In genomic region chr3:186220365-186220764, GRCh38 we compare ENCODE assay signal across 18 cellular contexts.
A peak's percentile ranks its signal among the peaks of the same experiment; 100 is the strongest.
DNase-seq lines count a peak whose midpoint lies in the region; ATAC-seq and TF ChIP-seq lines count a peak whose summit lies in the region.
"Had no signal": no experiment of that assay in that cellular context is flagged by ENCODE, and none has a peak within 500 bp of the region (broad histone marks: within the 10 kb centered on the region; RNA-seq: fewer than 3 reads in every experiment).

No MANE protein-coding gene starts in this region.

- no TSS peak for BruUV-seq in MCF 10A (replicated peaks; lab: Mats Ljungman, UMichigan)

- no peaks in the 10 kb centered on the region for H3K9me3 ChIP-seq in breast epithelium
- H3K9me3 ChIP-seq: body of pancreas, neutrophil had no signal

- no peaks in the 10 kb centered on the region for H3K36me3 ChIP-seq in breast epithelium

- H3K27ac Mint-ChIP-seq in MCF 10A (ENCODE audit: low read depth, unreplicated experiment) (no peak overlapping the region), T-cell (no peak overlapping the region)
- no peak overlapping the region for H3K27ac Mint-ChIP-seq in stimulated activated effector memory CD8-positive, alpha-beta T cell treated with anti-CD3 and anti-CD28 coated beads, Interleukin-12 subunit alpha, Interleukin-12 subunit beta, amount 100 ng/mL, for 72 hours
- H3K27ac Mint-ChIP-seq: activated T-helper 2 cell treated with anti-CD3 and anti-CD28 coated beads, Interferon-gamma antibody, Interleukin-2, Interleukin-4, amounts not matched to agents 10 μg/mL and 5 μg/mL and 100 μg/mL, durations not matched to agents 14 hours and 24 hours and 36 hours; memory B cell; T-helper 2 cell treated with Interferon-gamma antibody and Interleukin-4, amounts not matched to agents 5 μg/mL and 100 μg/mL, for 36 hours had no signal

- peak; percentile 26 for DNase-seq in MCF 10A (ENCODE audit: unreplicated experiment)
- no peak for DNase-seq in breast epithelium (ENCODE audit: low spot score in 2 of 2)
- DNase-seq in RPMI7951 (ENCODE audit: low read depth) = peak; percentile 97
- DNase-seq in fibroblast of mammary gland (ENCODE audit: low read depth) = peak; percentile 6
- no peak for DNase-seq in stimulated activated effector memory CD8-positive, alpha-beta T cell treated with anti-CD3 and anti-CD28 coated beads, Interleukin-12 subunit alpha, Interleukin-12 subunit beta, amount 100 ng/mL, for 72 hours (ENCODE audit: low spot score in 2 of 2)
- DNase-seq in T-cell = no peak
- DNase-seq: activated CD4-positive, alpha-beta T cell treated with anti-CD3 and anti-CD28 coated beads, Interleukin-2, amount 50 U/mL, for 1 hour; DMS 273 treated with DMSO at 0.1 percent for 48 hours; NCI-H1694; NCI-H526 treated with DMSO at 0.1 percent for 48 hours had no signal

- intact Hi-C loops in MCF 10A (cut with micrococcal nuclease) (no loop called here), breast epithelium (cut with DNase I; ENCODE audit: low total_unique reads) (no loop called here)

- H3K27me3 Mint-ChIP-seq in MCF 10A (ENCODE audit: insufficient read depth, unreplicated experiment) (peaks cover 25% of the 10 kb centered on the region), T-cell (peaks cover 3 to 11% of the 10 kb centered on the region in 2 donors)
- H3K27me3 Mint-ChIP-seq: memory B cell had no signal

- no peak overlapping the region for H3K4me3 Mint-ChIP-seq in MCF 10A (ENCODE audit: unreplicated experiment)
- no peak overlapping the region for H3K4me3 Mint-ChIP-seq in stimulated activated effector memory CD8-positive, alpha-beta T cell treated with anti-CD3 and anti-CD28 coated beads, Interleukin-12 subunit alpha, Interleukin-12 subunit beta, amount 100 ng/mL, for 72 hours
- H3K4me3 Mint-ChIP-seq in T-cell = no peak overlapping the region
- H3K4me3 Mint-ChIP-seq: memory B cell; T-helper 2 cell treated with Interferon-gamma antibody and Interleukin-4, amounts not matched to agents 5 μg/mL and 100 μg/mL, for 36 hours had no signal

- H3K4me3 ChIP-seq in breast epithelium (no peak overlapping the region), fibroblast of mammary gland (ENCODE audit: control insufficient read depth, low read depth, low read length) (no peak overlapping the region)
- H3K4me3 ChIP-seq: body of pancreas had no signal

- H3K9me3 Mint-ChIP-seq in MCF 10A (ENCODE audit: unreplicated experiment) = no peaks in the 10 kb centered on the region
- no peaks in the 10 kb centered on the region for H3K9me3 Mint-ChIP-seq in stimulated activated effector memory CD8-positive, alpha-beta T cell treated with anti-CD3 and anti-CD28 coated beads, Interleukin-12 subunit alpha, Interleukin-12 subunit beta, amount 100 ng/mL, for 72 hours
- no peaks in the 10 kb centered on the region for H3K9me3 Mint-ChIP-seq in T-cell
- H3K9me3 Mint-ChIP-seq: activated T-helper 2 cell treated with anti-CD3 and anti-CD28 coated beads, Interferon-gamma antibody, Interleukin-2, Interleukin-4, amounts not matched to agents 10 μg/mL and 5 μg/mL and 100 μg/mL, durations not matched to agents 14 hours and 24 hours and 36 hours; memory B cell; T-helper 2 cell treated with Interferon-gamma antibody and Interleukin-4, amounts not matched to agents 5 μg/mL and 100 μg/mL, for 36 hours had no signal

- TF ChIP-seq POLR2A in breast epithelium (IDR thresholded peaks at IDR 0.05) = no peak

- no peak for TF ChIP-seq CTCF in MCF 10A (IDR thresholded peaks at IDR 0.05; ENCODE audit: unreplicated experiment)
- no peak for TF ChIP-seq CTCF in breast epithelium (IDR thresholded peaks at IDR 0.05)
- no peak for TF ChIP-seq CTCF in fibroblast of mammary gland (conservative IDR thresholded peaks at IDR 0.05; ENCODE audit: control insufficient read depth, insufficient read depth, low read depth, low read length)

- H3K36me3 Mint-ChIP-seq in MCF 10A (ENCODE audit: insufficient read depth, unreplicated experiment) = no peaks in the 10 kb centered on the region
- no peaks in the 10 kb centered on the region for H3K36me3 Mint-ChIP-seq in stimulated activated effector memory CD8-positive, alpha-beta T cell treated with anti-CD3 and anti-CD28 coated beads, Interleukin-12 subunit alpha, Interleukin-12 subunit beta, amount 100 ng/mL, for 72 hours
- H3K36me3 Mint-ChIP-seq in T-cell = no peaks in the 10 kb centered on the region

- H3K4me1 Mint-ChIP-seq in MCF 10A (ENCODE audit: insufficient read depth, unreplicated experiment) (no peaks in the 10 kb centered on the region), T-cell (peaks cover 0 to 3% (median 2%) of the 10 kb centered on the region in 3 donors)
- H3K4me1 Mint-ChIP-seq in stimulated activated effector memory CD8-positive, alpha-beta T cell treated with anti-CD3 and anti-CD28 coated beads, Interleukin-12 subunit alpha, Interleukin-12 subunit beta, amount 100 ng/mL, for 72 hours = peaks cover 5% of the 10 kb centered on the region

- peak overlapping the region in 1 of 2 donors; percentile 48 for H3K27ac ChIP-seq in breast epithelium
- H3K27ac ChIP-seq: HL-60, neutrophil had no signal

- peaks cover 0 to 4% of the 10 kb centered on the region in 2 donors for H3K4me1 ChIP-seq in breast epithelium

- POLR2A ChIA-PET in MCF 10A (lab: Yijun Ruan, JAX) (interaction anchor here (1.1 kb wide), 1 partner anchor 12 kb away, joined by 3 read pairs; no protein-coding TSS in a partner anchor), T-cell (lab: Charles Lee) (no interaction called here)

- peaks cover 0 to 16% of the 10 kb centered on the region in 2 donors for H3K27me3 ChIP-seq in breast epithelium
- H3K27me3 ChIP-seq: body of pancreas, neutrophil had no signal

- ATAC-seq in stimulated activated effector memory CD8-positive, alpha-beta T cell treated with anti-CD3 and anti-CD28 coated beads, Interleukin-12 subunit alpha, Interleukin-12 subunit beta, amount 100 ng/mL, for 72 hours = peak; percentile 68
- ATAC-seq in T-cell (replicated peaks in 1 of 4) (no peak), GM21737 (IDR thresholded peaks at IDR 0.05; ENCODE audit: unreplicated experiment) (no peak), GM21576 (IDR thresholded peaks at IDR 0.05; ENCODE audit: unreplicated experiment) (no peak)

- CTCF ChIA-PET in MCF 10A (lab: Yijun Ruan, JAX) (interaction anchor here (0.6 to 0.8 kb wide), 2 partner anchors 11 to 239 kb away, joined by 3 read pairs; no protein-coding TSS in a partner anchor), T-cell (lab: Charles Lee) (interaction anchor here in 1 of 2 donors (0.6 kb wide), 1 partner anchor 898 kb away, joined by 3 read pairs; no protein-coding TSS in a partner anchor)

Comparison
In these comparisons a context has a peak if more than half of its experiments do, and no peak if none do; other contexts are left out.
1. DNase-seq: peak in MCF 10A (single experiment), RPMI7951 (single experiment) and fibroblast of mammary gland (single experiment); none in breast epithelium (0 of 2), stimulated activated effector memory CD8-positive, alpha-beta T cell treated with anti-CD3 and anti-CD28 coated beads, Interleukin-12 subunit alpha, Interleukin-12 subunit beta, amount 100 ng/mL, for 72 hours (0 of 2) and T-cell (0 of 34).